13 cellular contexts compared by ENCODE assay signal in genomic region chr1:240122639-240123604, GRCh38. TPM values are rescaled to one million over a fixed set of nuclear protein-coding genes. Genes with fewer than 3 reads are reported as not detected.
A peak's percentile ranks its signal among the peaks of the same experiment; 100 is the strongest.
DNase-seq lines count a peak whose midpoint lies in the region; ATAC-seq and TF ChIP-seq lines count a peak whose summit lies in the region.
"Had no signal": no experiment of that assay in that cellular context is flagged by ENCODE, and none has a peak within 500 bp of the region (broad histone marks: within the 10 kb centered on the region; RNA-seq: fewer than 3 reads in every experiment).

No MANE protein-coding gene starts in this region.

- H3K4me3 Mint-ChIP-seq in T-helper 17 cell = no peak overlapping the region
- H3K4me3 Mint-ChIP-seq: T-helper 1 cell treated with Interleukin-12 subunit alpha and Interleukin-12 subunit beta and Interleukin-4 antibody, amounts not matched to agents 30 μg/mL and 1 μg/mL, for 36 hours had no signal

- H3K4me1 ChIP-seq in lung (ENCODE audit: control insufficient read depth in 2 of 2, insufficient read depth in 2 of 2, low read length in 2 of 2) (no peaks in the 10 kb centered on the region), upper lobe of left lung (peaks cover 0 to 2% (median 0%) of the 10 kb centered on the region in 4 donors)

- peak overlapping the region; percentile 24 for H3K4me3 ChIP-seq in astrocyte of the cerebellum (ENCODE audit: low read depth, low read length)
- no peak overlapping the region for H3K4me3 ChIP-seq in lung
- no peak overlapping the region for H3K4me3 ChIP-seq in upper lobe of left lung

- in situ Hi-C loops in astrocyte of the cerebellum (cut with HindIII; ENCODE audit: low sequenced_read_pairs) = no loop called here

- no peak for TF ChIP-seq POLR2A in upper lobe of left lung (IDR thresholded peaks at IDR 0.05)

- 50 to 61% methylated on average over 20 of the region's 20 CpGs for WGBS in lung, 2 donors
- 49 to 50% methylated on average over 13 to 20 of the region's 20 CpGs for WGBS in upper lobe of left lung, 2 donors

- no peak overlapping the region for H3K27ac Mint-ChIP-seq in T-helper 17 cell
- H3K27ac Mint-ChIP-seq: T-helper 1 cell treated with Interleukin-12 subunit alpha and Interleukin-12 subunit beta and Interleukin-4 antibody, amounts not matched to agents 30 μg/mL and 1 μg/mL, for 36 hours had no signal

- H3K27ac ChIP-seq in lung (ENCODE audit: low read depth in 1 of 2, low read length in 1 of 2) (no peak overlapping the region), upper lobe of left lung (no peak overlapping the region)

- no peaks in the 10 kb centered on the region for H3K36me3 Mint-ChIP-seq in T-helper 17 cell (ENCODE audit: low read depth)

- no peak for TF ChIP-seq CTCF in astrocyte of the cerebellum (IDR thresholded peaks at IDR 0.05; ENCODE audit: low read depth, low read length, missing control alignments)
- no peak for TF ChIP-seq CTCF in lung (IDR thresholded peaks at IDR 0.05; ENCODE audit: control extremely low read depth, extremely low read depth)
- TF ChIP-seq CTCF in upper lobe of left lung (IDR thresholded peaks at IDR 0.05) = no peak

- no peaks in the 10 kb centered on the region for H3K4me1 Mint-ChIP-seq in T-helper 17 cell

- H3K36me3 ChIP-seq in lung (ENCODE audit: control insufficient read depth in 2 of 2, insufficient read depth in 2 of 2, low read length in 2 of 2) = no peaks in the 10 kb centered on the region
- H3K36me3 ChIP-seq in upper lobe of left lung = no peaks in the 10 kb centered on the region

- no peak for TF ChIP-seq EP300 in upper lobe of left lung (IDR thresholded peaks at IDR 0.05)

- H3K9me3 ChIP-seq in lung (ENCODE audit: control insufficient read depth in 2 of 2, insufficient read depth in 1 of 2, low read length in 1 of 2) (peaks cover 0 to 5% of the 10 kb centered on the region in 2 donors), upper lobe of left lung (no peaks in the 10 kb centered on the region), T-helper 17 cell (ENCODE audit: control insufficient read depth, low read length, poor library complexity, severe bottlenecking) (no peaks in the 10 kb centered on the region)

- H3K27me3 ChIP-seq in lung (ENCODE audit: control insufficient read depth, insufficient read depth) = no peaks in the 10 kb centered on the region
- no peaks in the 10 kb centered on the region for H3K27me3 ChIP-seq in upper lobe of left lung

- ATAC-seq in lung (ENCODE audit: insufficient read depth, low FRiP score) (no peak), upper lobe of left lung (ENCODE audit: low FRiP score in 2 of 2) (peak; percentile 62 to 84), T-helper 17 cell (no peak), GM18520 (IDR thresholded peaks at IDR 0.05; ENCODE audit: unreplicated experiment) (no peak)
- ATAC-seq in activated CD4-positive, CD25-positive, alpha-beta regulatory T cell treated with anti-CD3 and anti-CD28 coated beads, Interleukin-2, amount 50 U/mL, for 24 hours = no peak
- ATAC-seq: HCT116 had no signal

- no peaks in the 10 kb centered on the region for H3K27me3 Mint-ChIP-seq in T-helper 17 cell

- DNase-seq in SIG-M5 treated with dmso at 0.1 percent for 504 hours (lab: John Stamatoyannopoulos, UW; ENCODE audit: unreplicated experiment) = peak; percentile 12
- DNase-seq in SIG-M5 (lab: John Stamatoyannopoulos, UW) = no peak
- peak; percentile 51 for DNase-seq in astrocyte of the cerebellum (ENCODE audit: low read depth)
- DNase-seq in lung (ENCODE audit: low spot score) = peak; percentile 48
- peak in 1 of 2 donors; percentile 65 for DNase-seq in upper lobe of left lung
- DNase-seq in T-helper 17 cell = no peak
- DNase-seq: activated gamma-delta T cell, Kasumi-1 had no signal

RNA-seq across cellular contexts. Expression of gene FMN2, which starts 31.2 kb away (rescaled TPM):
- total RNA-seq in lung (1 to 10 TPM; 2.0 to 2.7 TPM), upper lobe of left lung (1 to 10 TPM in 1 of 6 donors, under 1 TPM in 4, not detected in 1; 0.06 to 1.0 (median 0.54) TPM), T-helper 17 cell (not detected)
- polyA plus RNA-seq in lung = under 1 TPM; 0.14 to 0.27 TPM
- total RNA-seq: A673 had no signal

Comparison
In these comparisons a context has a peak if more than half of its experiments do, and no peak if none do; other contexts are left out.
1. DNase-seq: peak in SIG-M5 treated with dmso at 0.1 percent for 504 hours (single experiment), astrocyte of the cerebellum (single experiment) and lung (single experiment); none in SIG-M5 (single experiment) and T-helper 17 cell (0 of 3).
2. ATAC-seq: peak in upper lobe of left lung (2 of 2); none in lung (single experiment), activated CD4-positive, CD25-positive, alpha-beta regulatory T cell treated with anti-CD3 and anti-CD28 coated beads, Interleukin-2, amount 50 U/mL, for 24 hours (0 of 2), T-helper 17 cell (single experiment) and GM18520 (single experiment).